In genomic region chr4:15805583-15806517, GRCh38 we compare ENCODE assay signal across 1 cellular context.
TF ChIP-seq lines count a peak whose summit lies in the region.

No MANE protein-coding gene starts in this region.

TF ChIP-seq in GM12878, 131 proteins besides CTCF, POLR2A, EP300 and RAD21 (continued from another document):
- TF ChIP-seq, protein P1, sequence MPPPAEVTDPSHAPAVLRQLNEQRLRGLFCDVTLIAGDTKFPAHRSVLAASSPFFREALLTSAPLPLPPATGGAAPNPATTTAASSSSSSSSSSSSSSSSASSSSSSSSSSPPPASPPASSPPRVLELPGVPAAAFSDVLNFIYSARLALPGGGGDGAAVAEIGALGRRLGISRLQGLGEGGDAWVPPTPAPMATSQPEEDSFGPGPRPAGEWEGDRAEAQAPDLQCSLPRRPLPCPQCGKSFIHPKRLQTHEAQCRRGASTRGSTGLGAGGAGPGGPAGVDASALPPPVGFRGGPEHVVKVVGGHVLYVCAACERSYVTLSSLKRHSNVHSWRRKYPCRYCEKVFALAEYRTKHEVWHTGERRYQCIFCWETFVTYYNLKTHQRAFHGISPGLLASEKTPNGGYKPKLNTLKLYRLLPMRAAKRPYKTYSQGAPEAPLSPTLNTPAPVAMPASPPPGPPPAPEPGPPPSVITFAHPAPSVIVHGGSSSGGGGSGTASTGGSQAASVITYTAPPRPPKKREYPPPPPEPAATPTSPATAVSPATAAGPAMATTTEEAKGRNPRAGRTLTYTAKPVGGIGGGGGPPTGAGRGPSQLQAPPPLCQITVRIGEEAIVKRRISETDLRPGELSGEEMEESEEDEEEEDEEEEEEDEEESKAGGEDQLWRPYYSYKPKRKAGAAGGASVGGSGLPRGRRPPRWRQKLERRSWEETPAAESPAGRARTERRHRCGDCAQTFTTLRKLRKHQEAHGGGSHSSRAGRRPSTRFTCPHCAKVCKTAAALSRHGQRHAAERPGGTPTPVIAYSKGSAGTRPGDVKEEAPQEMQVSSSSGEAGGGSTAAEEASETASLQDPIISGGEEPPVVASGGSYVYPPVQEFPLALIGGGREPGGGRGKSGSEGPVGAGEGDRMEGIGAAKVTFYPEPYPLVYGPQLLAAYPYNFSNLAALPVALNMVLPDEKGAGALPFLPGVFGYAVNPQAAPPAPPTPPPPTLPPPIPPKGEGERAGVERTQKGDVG (CRISPR knock-in tag; IDR thresholded peaks at IDR 0.05), result no peak
- TF ChIP-seq GABPA (IDR thresholded peaks at IDR 0.05; ENCODE audit: low read depth) (no peak), ZZZ3 (IDR thresholded peaks at IDR 0.05; ENCODE audit: control insufficient read depth, insufficient read length, low read depth) (no peak), TCF7 (IDR thresholded peaks at IDR 0.05; ENCODE audit: borderline replicate concordance) (no peak), SREBF2 (IDR thresholded peaks at IDR 0.05; ENCODE audit: low read length) (no peak), IRF5 (IDR thresholded peaks at IDR 0.05; ENCODE audit: borderline replicate concordance) (no peak), NRF1 (conservative IDR thresholded peaks at IDR 0.05; ENCODE audit: low read depth, low read length) (no peak), ESRRA (IDR thresholded peaks at IDR 0.05; ENCODE audit: low read length) (no peak), BHLHE40 (IDR thresholded peaks at IDR 0.05; ENCODE audit: borderline replicate concordance in 1 of 2, low read depth in 2 of 2, low read length in 1 of 2) (peak; percentile 21 to 26; a peak in 1 of 4 replicates), RUNX3 (IDR thresholded peaks at IDR 0.05; ENCODE audit: low read length) (peak; percentile 45), LARP7 (IDR thresholded peaks at IDR 0.05) (no peak), RELA (IDR thresholded peaks at IDR 0.05; ENCODE audit: borderline replicate concordance, partially characterized antibody) (no peak), CHD2 (IDR thresholded peaks at IDR 0.05; ENCODE audit: borderline replicate concordance, low read depth, low read length) (no peak), IKZF2 (IDR thresholded peaks at IDR 0.05) (peak; percentile 45 to 51; a peak in 3 of 4 replicates), EZH2 (IDR thresholded peaks at IDR 0.05; ENCODE audit: borderline replicate concordance, control insufficient read depth, low read depth, low read length) (no peak)
- TF ChIP-seq, protein P2, sequence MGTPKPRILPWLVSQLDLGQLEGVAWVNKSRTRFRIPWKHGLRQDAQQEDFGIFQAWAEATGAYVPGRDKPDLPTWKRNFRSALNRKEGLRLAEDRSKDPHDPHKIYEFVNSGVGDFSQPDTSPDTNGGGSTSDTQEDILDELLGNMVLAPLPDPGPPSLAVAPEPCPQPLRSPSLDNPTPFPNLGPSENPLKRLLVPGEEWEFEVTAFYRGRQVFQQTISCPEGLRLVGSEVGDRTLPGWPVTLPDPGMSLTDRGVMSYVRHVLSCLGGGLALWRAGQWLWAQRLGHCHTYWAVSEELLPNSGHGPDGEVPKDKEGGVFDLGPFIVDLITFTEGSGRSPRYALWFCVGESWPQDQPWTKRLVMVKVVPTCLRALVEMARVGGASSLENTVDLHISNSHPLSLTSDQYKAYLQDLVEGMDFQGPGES (IDR thresholded peaks at IDR 0.05), result no peak
- TF ChIP-seq, protein P3, sequence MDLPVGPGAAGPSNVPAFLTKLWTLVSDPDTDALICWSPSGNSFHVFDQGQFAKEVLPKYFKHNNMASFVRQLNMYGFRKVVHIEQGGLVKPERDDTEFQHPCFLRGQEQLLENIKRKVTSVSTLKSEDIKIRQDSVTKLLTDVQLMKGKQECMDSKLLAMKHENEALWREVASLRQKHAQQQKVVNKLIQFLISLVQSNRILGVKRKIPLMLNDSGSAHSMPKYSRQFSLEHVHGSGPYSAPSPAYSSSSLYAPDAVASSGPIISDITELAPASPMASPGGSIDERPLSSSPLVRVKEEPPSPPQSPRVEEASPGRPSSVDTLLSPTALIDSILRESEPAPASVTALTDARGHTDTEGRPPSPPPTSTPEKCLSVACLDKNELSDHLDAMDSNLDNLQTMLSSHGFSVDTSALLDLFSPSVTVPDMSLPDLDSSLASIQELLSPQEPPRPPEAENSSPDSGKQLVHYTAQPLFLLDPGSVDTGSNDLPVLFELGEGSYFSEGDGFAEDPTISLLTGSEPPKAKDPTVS (IDR thresholded peaks at IDR 0.05; ENCODE audit: low read depth, low read length), result no peak
- TF ChIP-seq, protein P4, sequence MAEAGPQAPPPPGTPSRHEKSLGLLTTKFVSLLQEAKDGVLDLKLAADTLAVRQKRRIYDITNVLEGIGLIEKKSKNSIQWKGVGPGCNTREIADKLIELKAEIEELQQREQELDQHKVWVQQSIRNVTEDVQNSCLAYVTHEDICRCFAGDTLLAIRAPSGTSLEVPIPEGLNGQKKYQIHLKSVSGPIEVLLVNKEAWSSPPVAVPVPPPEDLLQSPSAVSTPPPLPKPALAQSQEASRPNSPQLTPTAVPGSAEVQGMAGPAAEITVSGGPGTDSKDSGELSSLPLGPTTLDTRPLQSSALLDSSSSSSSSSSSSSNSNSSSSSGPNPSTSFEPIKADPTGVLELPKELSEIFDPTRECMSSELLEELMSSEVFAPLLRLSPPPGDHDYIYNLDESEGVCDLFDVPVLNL (IDR thresholded peaks at IDR 0.05; ENCODE audit: low read depth, low read length), result no peak
